Comparison of ENCODE assay signal across 9 cellular contexts in genomic region chr4:170990989-170991589, GRCh38.
DNase-seq lines count a peak whose midpoint lies in the region; ATAC-seq, FAIRE-seq and TF ChIP-seq lines count a peak whose summit lies in the region.
"Had no signal": no experiment of that assay in that cellular context is flagged by ENCODE, and none has a peak within 500 bp of the region (broad histone marks: within the 10 kb centered on the region; RNA-seq: fewer than 3 reads in every experiment).

No MANE protein-coding gene starts in this region.

- H3K36me3 ChIP-seq in mammary epithelial cell (ENCODE audit: insufficient read depth, low read length) (no peaks in the 10 kb centered on the region), small intestine (ENCODE audit: control insufficient read depth in 2 of 2, insufficient read depth in 2 of 2, low read length in 2 of 2) (no peaks in the 10 kb centered on the region)

- no peak overlapping the region for H3K4me2 ChIP-seq in mammary epithelial cell (ENCODE audit: insufficient read depth, low read depth, low read length)
- H3K4me2 ChIP-seq: A549 had no signal

- no peaks in the 10 kb centered on the region for H3K9me3 ChIP-seq in mammary epithelial cell (replicated peaks; ENCODE audit: insufficient read depth, low read length)
- H3K9me3 ChIP-seq in small intestine (ENCODE audit: control insufficient read depth, low read depth) = no peaks in the 10 kb centered on the region
- H3K9me3 ChIP-seq: A549 had no signal

- no peak overlapping the region for H2AFZ ChIP-seq in mammary epithelial cell (ENCODE audit: low read depth, low read length)

- intact Hi-C loops in mammary epithelial cell (cut with micrococcal nuclease) = loop anchor here (10.0 kb wide), 1 partner anchor 1214 kb away; no protein-coding TSS in a partner anchor

- H3K4me1 ChIP-seq in mammary epithelial cell (ENCODE audit: insufficient read depth, low read length) = no peaks in the 10 kb centered on the region
- no peaks in the 10 kb centered on the region for H3K4me1 ChIP-seq in small intestine (ENCODE audit: control insufficient read depth in 2 of 2, insufficient read depth in 1 of 2, low read depth in 1 of 2, low read length in 1 of 2)
- H3K4me1 ChIP-seq: A549 had no signal

- in situ Hi-C loops in mammary epithelial cell (cut with MboI; ENCODE audit: low sequenced_read_pairs in 2 of 2) = no loop called here

- DNase-seq in NCI-H1436 (lab: John Stamatoyannopoulos, UW) (peak; percentile 48), NCI-H1436 treated with DMSO at 0.1 percent for 48 hours (lab: John Stamatoyannopoulos, UW) (no peak), NCI-H1417 (lab: John Stamatoyannopoulos, UW) (peak; percentile 0 to 76 (median 37)), mammary epithelial cell (peak; percentile 16), small intestine (peak; percentile 25), NCI-H345 treated with DMSO at 0.1 percent for 48 hours (lab: John Stamatoyannopoulos, UW; ENCODE audit: unreplicated experiment) (no peak), H54 (ENCODE audit: insufficient read length, low spot score) (no peak)

- H3K27ac ChIP-seq in mammary epithelial cell (ENCODE audit: insufficient read depth, low read depth, low read length) (no peak overlapping the region), small intestine (ENCODE audit: low read depth in 1 of 2, low read length in 1 of 2) (no peak overlapping the region)
- H3K27ac ChIP-seq: A549 had no signal

- BruUV-seq in mammary epithelial cell (replicated peaks; lab: Mats Ljungman, UMichigan) = no TSS peak

- H4K20me1 ChIP-seq in mammary epithelial cell (ENCODE audit: insufficient read depth, low read length) = no peaks in the 10 kb centered on the region

- H3K27me3 ChIP-seq in mammary epithelial cell (ENCODE audit: insufficient read depth, low read length) = no peaks in the 10 kb centered on the region
- H3K27me3 ChIP-seq in small intestine (ENCODE audit: control insufficient read depth in 2 of 2, insufficient read depth in 2 of 2, low read length in 2 of 2) = no peaks in the 10 kb centered on the region

- H3K79me2 ChIP-seq in mammary epithelial cell (ENCODE audit: insufficient read depth, low read length) = no peaks in the 10 kb centered on the region

- no peak overlapping the region for H3K9ac ChIP-seq in mammary epithelial cell (ENCODE audit: insufficient read depth, low read length)

- CTCF ChIA-PET in mammary epithelial cell (lab: Charles Lee; ENCODE audit: low non-redundant PET) = interaction anchor here (0.5 to 0.6 kb wide), 4 partner anchors 140 to 1041 kb away, joined by 3 read pairs; no protein-coding TSS in a partner anchor

- dilution Hi-C loops in mammary epithelial cell (cut with HindIII; ENCODE audit: low sequenced_read_pairs) = no loop called here

- H3K4me3 ChIP-seq in mammary epithelial cell (replicated peaks in 1 of 3; ENCODE audit: insufficient read depth in 1 of 3, low read depth in 2 of 3, low read length in 3 of 3) (no peak overlapping the region), small intestine (ENCODE audit: low read depth in 1 of 2, low read length in 2 of 2) (no peak overlapping the region)
- H3K4me3 ChIP-seq: A549 had no signal

- WGBS in mammary epithelial cell (ENCODE audit: low coverage, missing lambda C conversion rate) = 54% methylated on average over 8 of the region's 8 CpGs
- 47 to 51% (median 49%) methylated on average over 8 of the region's 8 CpGs for WGBS in small intestine, 3 donors

- TF ChIP-seq CTCF in mammary epithelial cell (conservative IDR thresholded peaks at IDR 0.05 in 1 of 2, IDR thresholded peaks at IDR 0.05 in 1 of 2; ENCODE audit: extremely low read depth in 1 of 2, insufficient read depth in 1 of 2, low read depth in 1 of 2, low read length in 2 of 2) = peak; percentile 56 to 74

- peak; percentile 94 for ATAC-seq in HG02763 (IDR thresholded peaks at IDR 0.05; ENCODE audit: unreplicated experiment)
- ATAC-seq: A549 had no signal

- FAIRE-seq in small intestine (lab: Jason Lieb, UNC) (no peak), H54 (lab: Jason Lieb, UNC) (no peak)
- FAIRE-seq: A549 had no signal

- no peak for TF ChIP-seq POLR2A in H54 (IDR thresholded peaks at IDR 0.05; ENCODE audit: low read depth, low read length)

Comparison
In these comparisons a context has a peak if more than half of its experiments do, and no peak if none do; other contexts are left out.
1. DNase-seq: peak in NCI-H1436 (single experiment), NCI-H1417 (3 of 3), mammary epithelial cell (single experiment) and small intestine (single experiment); none in NCI-H1436 treated with DMSO at 0.1 percent for 48 hours (single experiment), NCI-H345 treated with DMSO at 0.1 percent for 48 hours (single experiment) and H54 (single experiment).